In the genomic region with DNA sequence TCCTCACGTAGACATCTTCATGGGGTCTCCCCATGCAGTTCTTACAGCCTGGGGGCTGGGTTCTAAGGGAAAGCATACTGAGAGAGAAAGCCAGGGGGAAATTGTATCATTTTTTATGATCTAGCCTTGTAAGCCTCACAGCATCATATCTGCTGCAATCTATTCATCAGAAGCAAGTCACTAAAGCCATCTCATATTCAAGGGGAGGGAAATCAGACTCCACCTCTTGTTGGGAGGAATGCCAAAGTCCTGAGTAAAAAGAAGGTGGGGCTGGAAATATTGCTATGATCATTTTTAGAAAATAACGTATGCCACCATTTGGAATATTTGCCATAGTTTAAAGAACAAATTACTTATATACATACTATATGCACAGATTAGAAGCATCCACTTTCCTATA, we compare ENCODE assay signal across 30 cellular contexts.
"Had no signal": no experiment of that assay in that cellular context is flagged by ENCODE, and none has a peak within 500 bp of the region (broad histone marks: within the 10 kb centered on the region; RNA-seq: fewer than 3 reads in every experiment).

No MANE protein-coding gene starts in this region.

- H3K27me3 ChIP-seq: body of pancreas, dorsolateral prefrontal cortex, neutrophil, sigmoid colon, stomach, thyroid gland, upper lobe of left lung had no signal

- H3K9me3 ChIP-seq: body of pancreas, left ventricle myocardium inferior, mucosa of descending colon, neutrophil, prostate gland, sigmoid colon, stomach, thyroid gland, upper lobe of left lung had no signal

- ATAC-seq: activated CD8-positive, alpha-beta memory T cell treated with anti-CD3 and anti-CD28 coated beads, Interleukin-2, amount 10 ng/mL, durations not matched to agents 7 days and 5 days; activated CD8-positive, alpha-beta T cell treated with anti-CD3 and anti-CD28 coated beads, Interleukin-2, amount 10 ng/mL, durations not matched to agents 7 days and 5 days; activated T-cell treated with anti-CD3 and anti-CD28 coated beads, Interleukin-2, amount 50 U/mL, for 72 hours; body of pancreas; mucosa of descending colon; natural killer cell treated with Interleukin-12 subunit alpha and Interleukin-12 subunit beta and Interleukin-15 and Interleukin-18, amount 100 ng/mL, for 72 hours; stimulated activated memory B cell treated with anti-CD40 and anti-IgM and Interleukin-4, amounts not matched to agents 10 μg/mL and 1 μg/mL and 100 μg/mL, for 72 hours had no signal

- H3K4me3 ChIP-seq: body of pancreas, coronary artery, dorsolateral prefrontal cortex, left ventricle myocardium inferior, lung, mucosa of descending colon, prostate gland, sigmoid colon, smooth muscle cell, stomach, thyroid gland, upper lobe of left lung had no signal

- DNase-seq: activated B cell treated with CpG ODN at 0.5 μM for 24 hours; activated CD8-positive, alpha-beta memory T cell treated with anti-CD3 and anti-CD28 coated beads, Interleukin-2, amount 10 ng/mL, durations not matched to agents 7 days and 5 days; activated CD8-positive, alpha-beta T cell treated with anti-CD3 and anti-CD28 coated beads, Interleukin-2, amount 10 ng/mL, durations not matched to agents 7 days and 5 days; activated naive CD4-positive, alpha-beta T cell treated with Interleukin-2 at 50 U/mL for 16 hours; activated T-cell treated with anti-CD3 and anti-CD28 coated beads, Interleukin-2, amount 50 U/mL, for 72 hours; anterior cingulate cortex; body of pancreas; dorsolateral prefrontal cortex; effector memory CD4-positive, alpha-beta T cell; erythroblast; foreskin melanocyte; islet precursor cell; left ventricle myocardium inferior; mucosa of descending colon; retina; sigmoid colon; stimulated activated CD4-positive, alpha-beta T cell treated with anti-CD3 and anti-CD28 coated beads, Interleukin-1b, Interleukin-23, amount 100 ng/mL, for 48 hours; stimulated activated CD4-positive, alpha-beta T cell treated with anti-CD3 and anti-CD28 coated beads, Interleukin-4, amount 100 ng/mL, for 4 hours; stimulated activated CD8-positive, alpha-beta memory T cell treated with anti-CD3 and anti-CD28 coated beads, Interleukin-4, amount 100 ng/mL, for 48 hours; stomach; T-helper 1 cell; thyroid gland; upper lobe of left lung had no signal

- H3K27ac ChIP-seq: body of pancreas, coronary artery, dorsolateral prefrontal cortex, left ventricle myocardium inferior, neutrophil, prostate gland, sigmoid colon, stomach, thyroid gland, upper lobe of left lung had no signal

- H3K36me3 ChIP-seq: left ventricle myocardium inferior, neutrophil, prostate gland, sigmoid colon, stomach, thyroid gland, upper lobe of left lung had no signal

- H3K4me1 ChIP-seq: body of pancreas, left ventricle myocardium inferior, prostate gland, sigmoid colon, stomach, thyroid gland, upper lobe of left lung had no signal

- H3K4me2 ChIP-seq: smooth muscle cell had no signal
